In genomic region chr2:38274286-38275276, GRCh38 we compare ENCODE assay signal across 8 cellular contexts.
DNase-seq lines count a peak whose midpoint lies in the region; ATAC-seq and TF ChIP-seq lines count a peak whose summit lies in the region.

No MANE protein-coding gene starts in this region.

- H3K4me3 Mint-ChIP-seq in activated T-cell treated with anti-CD3 and anti-CD28 coated beads, Interleukin-2, amount 50 U/mL, for 72 hours, result no peak overlapping the region

- intact Hi-C loops in left ventricle myocardium inferior (cut with micrococcal nuclease), result loop anchor here (5.0 kb wide), 1 partner anchor 292 kb away; no protein-coding TSS in a partner anchor

- peaks cover 10% of the 10 kb centered on the region for H3K4me1 Mint-ChIP-seq in activated T-cell treated with anti-CD3 and anti-CD28 coated beads, Interleukin-2, amount 50 U/mL, for 72 hours (ENCODE audit: low read depth)

- H3K9me3 ChIP-seq in left ventricle myocardium inferior (replicated peaks), result peaks cover 2% of the 10 kb centered on the region

- H3K27ac ChIP-seq in left ventricle myocardium inferior (replicated peaks), result no peak overlapping the region

- TF ChIP-seq CTCF in left ventricle myocardium inferior (IDR thresholded peaks at IDR 0.05; ENCODE audit: borderline replicate concordance), result peak; percentile 73
- TF ChIP-seq CTCF in retinal pigment epithelial cell (conservative IDR thresholded peaks at IDR 0.05; ENCODE audit: low read depth, low read length), result peak; percentile 54

- H3K4me3 ChIP-seq in left ventricle myocardium inferior (no peak overlapping the region), retinal pigment epithelial cell (ENCODE audit: low read length) (no peak overlapping the region)

- no peaks in the 10 kb centered on the region for H3K9me3 Mint-ChIP-seq in activated T-cell treated with anti-CD3 and anti-CD28 coated beads, Interleukin-2, amount 50 U/mL, for 72 hours

- H3K27ac Mint-ChIP-seq in activated T-cell treated with anti-CD3 and anti-CD28 coated beads, Interleukin-2, amount 50 U/mL, for 72 hours, result no peak overlapping the region

- H3K4me1 ChIP-seq in left ventricle myocardium inferior, result no peaks in the 10 kb centered on the region

- peaks cover 18% of the 10 kb centered on the region for H3K27me3 ChIP-seq in left ventricle myocardium inferior (ENCODE audit: low read depth)

- H3K36me3 Mint-ChIP-seq in activated T-cell treated with anti-CD3 and anti-CD28 coated beads, Interleukin-2, amount 50 U/mL, for 72 hours (ENCODE audit: insufficient read depth in 2 of 2), result no peaks in the 10 kb centered on the region

- no peaks in the 10 kb centered on the region for H3K36me3 ChIP-seq in left ventricle myocardium inferior

- peaks cover 5% of the 10 kb centered on the region for H3K27me3 Mint-ChIP-seq in activated T-cell treated with anti-CD3 and anti-CD28 coated beads, Interleukin-2, amount 50 U/mL, for 72 hours (ENCODE audit: low read depth)

- peak; percentile 67 for DNase-seq in DMS114 treated with DMSO at 0.1 percent for 48 hours (lab: John Stamatoyannopoulos, UW; ENCODE audit: unreplicated experiment)
- peak; percentile 4 for DNase-seq in NCI-H524 treated with DMSO at 0.1 percent for 48 hours (lab: John Stamatoyannopoulos, UW)
- DNase-seq in activated T-cell treated with anti-CD3 and anti-CD28 coated beads, Interleukin-2, amount 50 U/mL, for 72 hours, result peak; percentile 20 to 30
- DNase-seq in left ventricle myocardium inferior, result no peak
- peak; percentile 43 for DNase-seq in retinal pigment epithelial cell (ENCODE audit: low read depth)

- ATAC-seq in HG03280 (IDR thresholded peaks at IDR 0.05; ENCODE audit: unreplicated experiment) (peak; percentile 51), GM19452 (IDR thresholded peaks at IDR 0.05; ENCODE audit: unreplicated experiment) (no peak), HG03521 (IDR thresholded peaks at IDR 0.05; ENCODE audit: unreplicated experiment) (no peak)
- ATAC-seq in activated T-cell treated with anti-CD3 and anti-CD28 coated beads, Interleukin-2, amount 50 U/mL, for 72 hours (replicated peaks in 1 of 2), result peak; percentile 53 to 67

Comparison
In these comparisons a context has a peak if more than half of its experiments do, and no peak if none do; other contexts are left out.
1. ATAC-seq: peak in HG03280 (single experiment) and activated T-cell treated with anti-CD3 and anti-CD28 coated beads, Interleukin-2, amount 50 U/mL, for 72 hours (2 of 2); none in GM19452 (single experiment) and HG03521 (single experiment).